Comparison of ENCODE assay signal across 1 cellular context in genomic region chr19:4172861-4173473, GRCh38.
A peak's percentile ranks its signal among the peaks of the same experiment; 100 is the strongest.
TF ChIP-seq lines count a peak whose summit lies in the region.

No MANE protein-coding gene starts in this region.

TF ChIP-seq in HepG2, 621 proteins besides CTCF, POLR2A, EP300 and RAD21 (continued from another document):
- TF ChIP-seq ZNF280D (CRISPR knock-in tag; IDR thresholded peaks at IDR 0.05) (0 out of 2 replicates have a peak, but pooled peaks have one; percentile 51), SNAI1 (CRISPR knock-in tag; IDR thresholded peaks at IDR 0.05; ENCODE audit: borderline replicate concordance) (0 out of 2 replicates have a peak, but pooled peaks have one; percentile 38), BCLAF1 (IDR thresholded peaks at IDR 0.05) (no peak), ZSCAN31 (CRISPR knock-in tag; IDR thresholded peaks at IDR 0.05; ENCODE audit: low read depth) (0 out of 2 replicates have a peak, but pooled peaks have one; percentile 59), ZFYVE20 (CRISPR knock-in tag; IDR thresholded peaks at IDR 0.05; ENCODE audit: borderline replicate concordance, low read depth) (no peak), WIZ (CRISPR knock-in tag; IDR thresholded peaks at IDR 0.05) (peak; percentile 78; the same call in 1 of the 2 replicates), ZNF331 (CRISPR knock-in tag; IDR thresholded peaks at IDR 0.05) (peak; percentile 76), ZNF772 (CRISPR knock-in tag; IDR thresholded peaks at IDR 0.05) (peak; percentile 63; the same call in 1 of the 2 replicates), ZNF3 (CRISPR knock-in tag; IDR thresholded peaks at IDR 0.05) (no peak), FOSL2 (CRISPR knock-in tag; IDR thresholded peaks at IDR 0.05) (peak; percentile 27; the same call in 1 of the 2 replicates), MIER2 (CRISPR knock-in tag; IDR thresholded peaks at IDR 0.05) (peak; percentile 95), PRMT3 (CRISPR knock-in tag; IDR thresholded peaks at IDR 0.05; ENCODE audit: borderline replicate concordance, low read depth) (no peak), ZNF329 (CRISPR knock-in tag; IDR thresholded peaks at IDR 0.05; ENCODE audit: low read depth) (no peak), NFE2 (CRISPR knock-in tag; IDR thresholded peaks at IDR 0.05) (no peak), STAT5B (CRISPR knock-in tag; IDR thresholded peaks at IDR 0.05) (0 out of 2 replicates have a peak, but pooled peaks have one; percentile 66), ZNF12 (CRISPR knock-in tag; IDR thresholded peaks at IDR 0.05) (peak; percentile 57; the same call in 1 of the 2 replicates), FIP1L1 (IDR thresholded peaks at IDR 0.05; ENCODE audit: borderline replicate concordance, insufficient read depth, low read depth, low read length) (no peak), MXD3 (CRISPR knock-in tag; IDR thresholded peaks at IDR 0.05) (peak; percentile 82; the same call in 1 of the 2 replicates), ZNF446 (CRISPR knock-in tag; IDR thresholded peaks at IDR 0.05) (peak; percentile 93), ZBTB40 (IDR thresholded peaks at IDR 0.05) (no peak), ZBTB40 (CRISPR knock-in tag; IDR thresholded peaks at IDR 0.05) (peak; percentile 47; the same call in 1 of the 2 replicates), MED13 (CRISPR knock-in tag; IDR thresholded peaks at IDR 0.05) (0 out of 2 replicates have a peak, but pooled peaks have one; percentile 58), STAG1 (CRISPR knock-in tag; IDR thresholded peaks at IDR 0.05) (no peak), ZNF749 (CRISPR knock-in tag; IDR thresholded peaks at IDR 0.05; ENCODE audit: borderline replicate concordance) (peak; percentile 58; the same call in 1 of the 2 replicates), ZBTB25 (CRISPR knock-in tag; IDR thresholded peaks at IDR 0.05) (peak; percentile 67; the same call in 1 of the 2 replicates), HBP1 (CRISPR knock-in tag; IDR thresholded peaks at IDR 0.05; ENCODE audit: low read depth) (peak; percentile 79; the same call in 1 of the 2 replicates), ZNF256 (CRISPR knock-in tag; conservative IDR thresholded peaks at IDR 0.05) (no peak), SSRP1 (CRISPR knock-in tag; IDR thresholded peaks at IDR 0.05) (no peak), ZBTB21 (CRISPR knock-in tag; IDR thresholded peaks at IDR 0.05) (peak; percentile 33; the same call in 1 of the 2 replicates), MEIS1 (CRISPR knock-in tag; IDR thresholded peaks at IDR 0.05; ENCODE audit: borderline replicate concordance) (no peak), ADNP (CRISPR knock-in tag; IDR thresholded peaks at IDR 0.05) (no peak)
